1 cellular context compared by ENCODE assay signal in genomic region chr3:194633349-194634004, GRCh38.
TF ChIP-seq lines count a peak whose summit lies in the region.

TSS of gene TMEM44 (minus strand) at chr3:194633419. CDS start at chr3:194633215, 204 bp downstream.

TF ChIP-seq in HepG2, 621 proteins besides CTCF, POLR2A, EP300 and RAD21 (continued from another document and continues in another):
- TF ChIP-seq ZNF770 (CRISPR knock-in tag; IDR thresholded peaks at IDR 0.05) (peak; percentile 51; the same call in 1 of the 2 replicates), ZBED4 (CRISPR knock-in tag; IDR thresholded peaks at IDR 0.05; ENCODE audit: borderline replicate concordance) (no peak), KMT2B (CRISPR knock-in tag; IDR thresholded peaks at IDR 0.05) (no peak), ZNF101 (CRISPR knock-in tag; IDR thresholded peaks at IDR 0.05; ENCODE audit: borderline replicate concordance, low read depth) (no peak), TOE1 (CRISPR knock-in tag; IDR thresholded peaks at IDR 0.05) (no peak), ZFP90 (CRISPR knock-in tag; IDR thresholded peaks at IDR 0.05; ENCODE audit: borderline replicate concordance) (no peak), ASH2L (IDR thresholded peaks at IDR 0.05; ENCODE audit: insufficient read length, low read depth, low read length) (peak; percentile 50), ZFP36L1 (CRISPR knock-in tag; IDR thresholded peaks at IDR 0.05) (peak; percentile 57; the same call in 1 of the 2 replicates), ZSCAN12 (CRISPR knock-in tag; IDR thresholded peaks at IDR 0.05) (no peak), MAX (IDR thresholded peaks at IDR 0.05) (peak; percentile 73), GRHL1 (CRISPR knock-in tag; conservative IDR thresholded peaks at IDR 0.05) (no peak), ZNF556 (CRISPR knock-in tag; IDR thresholded peaks at IDR 0.05; ENCODE audit: borderline replicate concordance) (peak; percentile 91), ZNF501 (CRISPR knock-in tag; IDR thresholded peaks at IDR 0.05) (peak; percentile 65; the same call in 1 of the 2 replicates), ZNF644 (CRISPR knock-in tag; IDR thresholded peaks at IDR 0.05; ENCODE audit: low read depth) (no peak), RORA (CRISPR knock-in tag; IDR thresholded peaks at IDR 0.05) (no peak), GPN1 (CRISPR knock-in tag; IDR thresholded peaks at IDR 0.05; ENCODE audit: borderline replicate concordance) (no peak), ZNF430 (CRISPR knock-in tag; IDR thresholded peaks at IDR 0.05) (peak; percentile 69; the same call in 1 of the 2 replicates), NFYC (CRISPR knock-in tag; IDR thresholded peaks at IDR 0.05) (no peak), GFI1 (CRISPR knock-in tag; IDR thresholded peaks at IDR 0.05; ENCODE audit: borderline replicate concordance) (no peak), ARNTL (CRISPR knock-in tag; IDR thresholded peaks at IDR 0.05) (no peak; the same call in 1 of the 2 replicates), NR1H2 (CRISPR knock-in tag; IDR thresholded peaks at IDR 0.05; ENCODE audit: borderline replicate concordance, low read depth) (no peak), JDP2 (CRISPR knock-in tag; IDR thresholded peaks at IDR 0.05; ENCODE audit: borderline replicate concordance) (no peak), ZBTB26 (CRISPR knock-in tag; IDR thresholded peaks at IDR 0.05; ENCODE audit: borderline replicate concordance) (no peak), RAD51 (IDR thresholded peaks at IDR 0.05; ENCODE audit: borderline replicate concordance) (no peak), HNRNPLL (IDR thresholded peaks at IDR 0.05; ENCODE audit: low read depth, low read length, poor library complexity, severe bottlenecking) (peak; percentile 90), MLX (CRISPR knock-in tag; IDR thresholded peaks at IDR 0.05) (0 out of 2 replicates have a peak, but pooled peaks have one; percentile 31), ATF6 (CRISPR knock-in tag; conservative IDR thresholded peaks at IDR 0.05) (no peak), SYNCRIP (IDR thresholded peaks at IDR 0.05; ENCODE audit: insufficient read depth, low read depth, low read length) (no peak), NFATC3 (CRISPR knock-in tag; IDR thresholded peaks at IDR 0.05) (no peak), ZFP82 (CRISPR knock-in tag; IDR thresholded peaks at IDR 0.05; ENCODE audit: borderline replicate concordance) (no peak), KLF13 (CRISPR knock-in tag; IDR thresholded peaks at IDR 0.05) (0 out of 2 replicates have a peak, but pooled peaks have one; percentile 40), KLF11 (CRISPR knock-in tag; IDR thresholded peaks at IDR 0.05) (no peak), HNRNPL (IDR thresholded peaks at IDR 0.05; ENCODE audit: low read depth, low read length) (no peak), PLSCR1 (CRISPR knock-in tag; IDR thresholded peaks at IDR 0.05; ENCODE audit: borderline replicate concordance) (no peak), MXD1 (CRISPR knock-in tag; IDR thresholded peaks at IDR 0.05) (peak; percentile 53; the same call in 1 of the 2 replicates), MED13 (CRISPR knock-in tag; IDR thresholded peaks at IDR 0.05) (no peak), ZNF839 (CRISPR knock-in tag; IDR thresholded peaks at IDR 0.05; ENCODE audit: borderline replicate concordance) (no peak), ARID3A (IDR thresholded peaks at IDR 0.05; ENCODE audit: low read depth, low read length) (no peak), HMGXB4 (CRISPR knock-in tag; IDR thresholded peaks at IDR 0.05; ENCODE audit: borderline replicate concordance in 1 of 2, low read depth in 1 of 2) (peak; percentile 75 to 82; a peak in 3 of 4 replicates), NR2F6 (IDR thresholded peaks at IDR 0.05) (no peak), NR2F6 (CRISPR knock-in tag; IDR thresholded peaks at IDR 0.05) (peak; percentile 57; the same call in 1 of the 2 replicates), RXRA (CRISPR knock-in tag; IDR thresholded peaks at IDR 0.05) (peak; percentile 69; the same call in 1 of the 2 replicates), ZNF329 (CRISPR knock-in tag; IDR thresholded peaks at IDR 0.05; ENCODE audit: low read depth) (peak; percentile 57; the same call in 1 of the 2 replicates), ZFP91 (CRISPR knock-in tag; IDR thresholded peaks at IDR 0.05; ENCODE audit: borderline replicate concordance) (peak; percentile 75; the same call in 1 of the 2 replicates)
